Comparison of ENCODE assay signal across 14 cellular contexts in genomic region chr16:49643429-49644142, GRCh38.
DNase-seq lines count a peak whose midpoint lies in the region; ATAC-seq and TF ChIP-seq lines count a peak whose summit lies in the region.
"Had no signal": no experiment of that assay in that cellular context is flagged by ENCODE, and none has a peak within 500 bp of the region (broad histone marks: within the 10 kb centered on the region; RNA-seq: fewer than 3 reads in every experiment).

No MANE protein-coding gene starts in this region.

- peak overlapping the region; percentile 73 for H4K91ac ChIP-seq in IMR-90 (ENCODE audit: insufficient read depth, low read depth, low read length)

- in situ Hi-C loops in IMR-90 (cut with MboI; ENCODE audit: low sequenced_read_pairs) = no loop called here

- H3K18ac ChIP-seq in IMR-90 (ENCODE audit: low read depth, low read length) = peak overlapping the region; percentile 78

- ATAC-seq in IMR-90 (ENCODE audit: low read depth) (peak; percentile 61), mucosa of descending colon (peak; percentile 9), HG03521 (IDR thresholded peaks at IDR 0.05; ENCODE audit: unreplicated experiment) (no peak), GM18861 (IDR thresholded peaks at IDR 0.05; ENCODE audit: unreplicated experiment) (no peak)

- dilution Hi-C loops in IMR-90 (cut with HindIII; ENCODE audit: low sequenced_read_pairs, unreplicated experiment) = no loop called here

- peak overlapping the region; percentile 8; the same call in 1 of the 2 replicates for H3K9ac ChIP-seq in IMR-90 (ENCODE audit: low read depth, low read length)

- H3K36me3 ChIP-seq in IMR-90 (ENCODE audit: control insufficient read depth, insufficient read depth, low read length) (no peaks in the 10 kb centered on the region), mucosa of descending colon (ENCODE audit: low read depth) (no peaks in the 10 kb centered on the region)

- H3K4ac ChIP-seq in IMR-90 (ENCODE audit: low read depth, low read length) = peak overlapping the region; percentile 84

- H3K56ac ChIP-seq in IMR-90 (ENCODE audit: extremely low read depth, insufficient read depth, low read length) = peak overlapping the region; percentile 58; the same call in 1 of the 2 replicates

- CTCF ChIA-PET in AG04449 (lab: Yijun Ruan, JAX) (interaction anchor here (1.3 to 1.6 kb wide), 2 partner anchors 9 to 12 kb away, joined by 5 to 7 read pairs; no protein-coding TSS in a partner anchor), IMR-90 (lab: Yijun Ruan, JAX) (no interaction called here)

- peaks cover 7% of the 10 kb centered on the region for H4K20me1 ChIP-seq in IMR-90 (ENCODE audit: insufficient read depth, low read length)

- H3K14ac ChIP-seq in IMR-90 (replicated peaks; ENCODE audit: low read depth, low read length) = peak overlapping the region; percentile 48

- peak overlapping the region; percentile 23; the same call in 1 of the 2 replicates for H3K4me3 ChIP-seq in AG04449 (ENCODE audit: low read depth, low read length)
- H3K4me3 ChIP-seq in IMR-90 (ENCODE audit: insufficient read depth, low read depth, low read length) = no peak overlapping the region
- no peak overlapping the region for H3K4me3 ChIP-seq in mucosa of descending colon

- POLR2A ChIA-PET in AG04449 (lab: Yijun Ruan, JAX) = interaction anchor here (0.9 to 1.3 kb wide), 3 partner anchors 9 to 17 kb away, joined by 3 to 8 read pairs (median 3); no protein-coding TSS in a partner anchor
- POLR2A ChIA-PET in IMR-90 (lab: Charles Lee; ENCODE audit: unreplicated experiment) = no interaction called here

- H2AFZ ChIP-seq in IMR-90 (replicated peaks; ENCODE audit: low read length, poor library complexity) = peak overlapping the region; percentile 84

- peak overlapping the region; percentile 55; the same call in 2 of the 3 replicates for H2BK15ac ChIP-seq in IMR-90 (ENCODE audit: low read depth, low read length)

- WGBS in IMR-90 (ENCODE audit: extremely low coverage in 2 of 2, insufficient read length in 1 of 2), 2 experiments = 17% methylated on average over 2 of the region's 6 CpGs; no CpG with 5 or more reads in 1 of the 2 experiments

- H3K27me3 ChIP-seq in IMR-90 (ENCODE audit: control insufficient read depth, insufficient read depth, low read length) = no peaks in the 10 kb centered on the region

- peak overlapping the region; percentile 95 for H2BK20ac ChIP-seq in IMR-90 (ENCODE audit: low read depth, low read length)

- H2AK5ac ChIP-seq in IMR-90 (ENCODE audit: low read depth, low read length) = no peak overlapping the region; the same call in 1 of the 2 replicates

- H3K27ac ChIP-seq in IMR-90 (ENCODE audit: insufficient read depth, low read length) = peak overlapping the region; percentile 75

- H3K9me1 ChIP-seq in IMR-90 (ENCODE audit: insufficient read depth, low read length) = peaks cover 16% of the 10 kb centered on the region; the same call in 1 of the 2 replicates

- peaks cover 9% of the 10 kb centered on the region for H3K9me3 ChIP-seq in IMR-90 (ENCODE audit: control insufficient read depth, insufficient read depth, low read length)
- H3K9me3 ChIP-seq in mucosa of descending colon = peaks cover 17% of the 10 kb centered on the region

- H3K4me1 ChIP-seq in IMR-90 (ENCODE audit: control insufficient read depth, insufficient read depth, low read length) = peaks cover 28% of the 10 kb centered on the region
- no peaks in the 10 kb centered on the region for H3K4me1 ChIP-seq in mucosa of descending colon (ENCODE audit: low read depth)

- peak overlapping the region; percentile 66 for H3K4me2 ChIP-seq in IMR-90 (ENCODE audit: low read depth, low read length)

- H4K8ac ChIP-seq in IMR-90 (ENCODE audit: low read depth in 2 of 2, low read length in 2 of 2) = peak overlapping the region; percentile 56 to 70; a peak in 3 of 4 replicates

- no peak for TF ChIP-seq CTCF in AG04449 (IDR thresholded peaks at IDR 0.05; ENCODE audit: insufficient read depth, low read length, missing control alignments)
- no peak for TF ChIP-seq CTCF in IMR-90 (conservative IDR thresholded peaks at IDR 0.05; ENCODE audit: low read depth, low read length)
- no peak for TF ChIP-seq CTCF in mucosa of descending colon (IDR thresholded peaks at IDR 0.05)

- peak overlapping the region; percentile 68 for H2BK5ac ChIP-seq in IMR-90 (ENCODE audit: low read depth, low read length, poor library complexity, severe bottlenecking)

- no peaks in the 10 kb centered on the region for H3K79me1 ChIP-seq in IMR-90 (ENCODE audit: low read depth in 1 of 2, low read length in 2 of 2)

- no TSS peak for BruUV-seq in IMR-90 (replicated peaks; lab: Mats Ljungman, UMichigan)

- 0 out of 2 replicates have a peak, but pooled peaks have one; percentile 5 for TF ChIP-seq RAD21 in IMR-90 (IDR thresholded peaks at IDR 0.05; ENCODE audit: low read length)

- DNase-seq in AG04449 (ENCODE audit: low read depth, low spot score) = peak; percentile 86
- DNase-seq in IMR-90 = peak; percentile 78
- peak; percentile 53 to 84 for DNase-seq in dermis microvascular lymphatic vessel endothelial cell (ENCODE audit: low read depth in 2 of 2)
- DNase-seq in mucosa of descending colon = no peak
- no peak for DNase-seq in activated naive CD4-positive, alpha-beta T cell treated with anti-CD3 and anti-CD28 coated beads, Interleukin-2, amount 50 U/mL, for 16 hours
- DNase-seq in stimulated activated naive CD4-positive, alpha-beta T cell treated with Interleukin-2 at 50 U/mL for 16 hours (lab: John Stamatoyannopoulos, UW) = no peak
- DNase-seq: C1 segment of cervical spinal cord, erythroblast, GDM1, islet precursor cell, NCI-H2081 treated with DMSO at 0.1 percent for 48 hours, nucleus accumbens had no signal

- H4K5ac ChIP-seq in IMR-90 (ENCODE audit: low read depth, low read length) = peak overlapping the region; percentile 18

- TF ChIP-seq POLR2A in IMR-90 (IDR thresholded peaks at IDR 0.05; ENCODE audit: low read depth, low read length) = no peak

- H2AK9ac ChIP-seq in IMR-90 (replicated peaks; ENCODE audit: low read depth, low read length, poor library complexity) = peak overlapping the region; percentile 73

- H2BK120ac ChIP-seq in IMR-90 (ENCODE audit: low read depth, low read length) = peak overlapping the region; percentile 96

- H3K23ac ChIP-seq in IMR-90 (ENCODE audit: low read depth, low read length) = peak overlapping the region; percentile 91; the same call in 1 of the 2 replicates

- intact Hi-C loops in IMR-90 (cut with micrococcal nuclease) (no loop called here), mucosa of descending colon (cut with DNase I, micrococcal nuclease) (no loop called here)

TF ChIP-seq in IMR-90, 13 proteins besides CTCF, POLR2A, EP300 and RAD21:
- peak; percentile 54; the same call in 1 of the 2 replicates for TF ChIP-seq MAZ (IDR thresholded peaks at IDR 0.05; ENCODE audit: borderline replicate concordance, low read depth, low read length)
- TF ChIP-seq BHLHE40 (IDR thresholded peaks at IDR 0.05; ENCODE audit: low read depth, low read length) = peak; percentile 38; the same call in 1 of the 2 replicates
- TF ChIP-seq RFX5 (IDR thresholded peaks at IDR 0.05; ENCODE audit: low read depth, low read length) = no peak
- TF ChIP-seq CEBPB (IDR thresholded peaks at IDR 0.05; ENCODE audit: low read depth, low read length) = 0 out of 2 replicates have a peak, but pooled peaks have one; percentile 54
- no peak for TF ChIP-seq USF2 (IDR thresholded peaks at IDR 0.05; ENCODE audit: low read depth, low read length)
- TF ChIP-seq FOS (IDR thresholded peaks at IDR 0.05; ENCODE audit: low read depth, low read length) = 0 out of 2 replicates have a peak, but pooled peaks have one; percentile 14
TF ChIP-seq in IMR-90: peak in this region for 4.

Comparison
In these comparisons a context has a peak if more than half of its experiments do, and no peak if none do; other contexts are left out.
1. DNase-seq: peak in AG04449 (single experiment), IMR-90 (single experiment) and dermis microvascular lymphatic vessel endothelial cell (2 of 2); none in mucosa of descending colon (0 of 3), activated naive CD4-positive, alpha-beta T cell treated with anti-CD3 and anti-CD28 coated beads, Interleukin-2, amount 50 U/mL, for 16 hours (single experiment) and stimulated activated naive CD4-positive, alpha-beta T cell treated with Interleukin-2 at 50 U/mL for 16 hours (single experiment).
2. ATAC-seq: peak in IMR-90 (single experiment) and mucosa of descending colon (single experiment); none in HG03521 (single experiment) and GM18861 (single experiment).